12 cellular contexts compared by ENCODE assay signal in the genomic region with DNA sequence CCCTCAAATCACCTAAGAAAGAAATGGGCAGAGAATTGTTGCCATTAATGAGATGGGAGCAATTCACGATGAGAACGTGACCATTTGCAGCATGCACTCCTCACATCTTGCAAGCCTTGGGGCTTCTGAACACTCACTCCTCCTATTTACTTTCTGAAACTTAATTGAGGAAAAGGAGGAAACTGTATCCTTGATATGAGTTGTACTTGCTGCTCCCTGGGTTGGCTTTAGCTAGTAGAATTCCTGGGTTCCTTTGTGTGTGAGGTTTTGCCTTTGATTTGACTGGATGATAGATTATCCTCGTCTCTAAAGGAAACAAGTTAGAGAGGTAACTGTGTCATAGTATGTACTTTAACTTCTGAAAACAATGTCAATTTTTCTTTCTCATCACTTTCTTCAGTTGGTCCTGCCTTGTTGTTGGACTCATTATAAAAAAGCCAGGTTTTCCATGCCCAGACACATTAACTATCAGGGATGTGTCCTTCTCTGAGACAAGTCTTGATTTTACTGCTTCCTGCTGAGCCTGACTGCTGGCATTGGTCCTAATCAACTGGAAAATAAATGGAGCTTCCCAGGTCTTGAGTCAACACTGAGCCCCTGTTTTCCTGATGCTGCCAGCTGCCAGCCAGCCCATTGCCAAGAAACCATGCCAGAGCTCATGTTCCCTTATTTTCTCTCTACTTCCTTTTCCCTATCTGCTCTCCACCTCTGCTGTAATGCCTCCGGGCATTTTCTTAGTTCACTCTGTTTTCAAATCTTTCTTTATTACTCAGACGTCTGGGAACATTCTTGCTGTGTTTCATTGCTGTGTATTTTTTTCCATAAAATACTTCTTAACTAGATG. TPM values are rescaled to one million over a fixed set of nuclear protein-coding genes. Genes with fewer than 3 reads are reported as not detected.
DNase-seq lines count a peak whose midpoint lies in the region; ATAC-seq, FAIRE-seq and TF ChIP-seq lines count a peak whose summit lies in the region.
"Had no signal": no experiment of that assay in that cellular context is flagged by ENCODE, and none has a peak within 500 bp of the region (broad histone marks: within the 10 kb centered on the region; RNA-seq: fewer than 3 reads in every experiment).

No MANE protein-coding gene starts in this region.

- ATAC-seq in HG03469 (IDR thresholded peaks at IDR 0.05; ENCODE audit: unreplicated experiment) (no peak), upper lobe of right lung (no peak)

- POLR2A ChIA-PET in A673 (lab: Charles Lee; ENCODE audit: low non-redundant PET): interaction anchor here (0.6 kb wide), 1 partner anchor 72 kb away, joined by 3 read pairs; no protein-coding TSS in a partner anchor

- H3K27ac ChIP-seq in A673 (ENCODE audit: low read depth, low read length, poor library complexity, severe bottlenecking): no peak overlapping the region
- no peak overlapping the region for H3K27ac ChIP-seq in Karpas-422 (ENCODE audit: low read length)
- no peak overlapping the region for H3K27ac ChIP-seq in thyroid gland
- H3K27ac ChIP-seq in upper lobe of right lung: no peak overlapping the region
- H3K27ac ChIP-seq: BLaER1 treated with 17β-estradiol and CSF1 and Interleukin-3, amounts not matched to agents 10 nM and 100 nM; KMS-11; psoas muscle had no signal

- no peak overlapping the region for H3K9ac ChIP-seq in Karpas-422 (ENCODE audit: low read length)
- H3K9ac ChIP-seq: BLaER1 treated with 17β-estradiol and CSF1 and Interleukin-3, amounts not matched to agents 10 nM and 100 nM; KMS-11 had no signal

- H3K4me3 ChIP-seq in A673 (ENCODE audit: low read depth, low read length, poor library complexity, severe bottlenecking) (no peak overlapping the region), Karpas-422 (ENCODE audit: low read length) (no peak overlapping the region), thyroid gland (replicated peaks in 1 of 3) (no peak overlapping the region), upper lobe of right lung (no peak overlapping the region)
- H3K4me3 ChIP-seq: BLaER1 treated with 17β-estradiol and CSF1 and Interleukin-3, amounts not matched to agents 10 nM and 100 nM; psoas muscle had no signal

- H3K79me2 ChIP-seq in Karpas-422 (ENCODE audit: low read length): no peaks in the 10 kb centered on the region

- H3K27me3 ChIP-seq in A673 (replicated peaks; ENCODE audit: insufficient read depth, low read depth, low read length, poor library complexity) (no peaks in the 10 kb centered on the region), Karpas-422 (ENCODE audit: low read length) (no peaks in the 10 kb centered on the region), thyroid gland (no peaks in the 10 kb centered on the region), upper lobe of right lung (no peaks in the 10 kb centered on the region)

- DNase-seq in A673 (ENCODE audit: low spot score): peak; percentile 50
- peak; percentile 95 for DNase-seq in M059J (ENCODE audit: low read depth)
- peak; percentile 69 for DNase-seq in T1000 (lab: John Stamatoyannopoulos, UW)
- DNase-seq in Karpas-422: no peak
- no peak for DNase-seq in thyroid gland
- DNase-seq in upper lobe of right lung: no peak
- DNase-seq: activated CD4-positive, alpha-beta memory T cell treated with anti-CD3 and anti-CD28 coated beads for 36 hours; psoas muscle had no signal

- H3K4me2 ChIP-seq in Karpas-422 (ENCODE audit: low read depth, low read length, poor library complexity, severe bottlenecking): no peak overlapping the region
- H3K4me2 ChIP-seq: BLaER1 treated with 17β-estradiol and CSF1 and Interleukin-3, amounts not matched to agents 10 nM and 100 nM; KMS-11 had no signal

- TF ChIP-seq POLR2A in thyroid gland (IDR thresholded peaks at IDR 0.05): no peak

- H3K9me3 ChIP-seq in A673 (ENCODE audit: low read depth, low read length, poor library complexity, severe bottlenecking) (no peaks in the 10 kb centered on the region), Karpas-422 (ENCODE audit: low read length) (no peaks in the 10 kb centered on the region), thyroid gland (no peaks in the 10 kb centered on the region), upper lobe of right lung (no peaks in the 10 kb centered on the region)
- H3K9me3 ChIP-seq: psoas muscle had no signal

- no peaks in the 10 kb centered on the region for H4K20me1 ChIP-seq in Karpas-422 (ENCODE audit: insufficient read depth, low read depth, low read length)
- H4K20me1 ChIP-seq: BLaER1 treated with 17β-estradiol and CSF1 and Interleukin-3, amounts not matched to agents 10 nM and 100 nM had no signal

- FAIRE-seq in islet of Langerhans (lab: Jason Lieb, UNC): peak; percentile 80

- intact Hi-C loops in A673 (cut with micrococcal nuclease; ENCODE audit: unreplicated experiment) (no loop called here), thyroid gland (cut with DNase I) (no loop called here), upper lobe of right lung (cut with DNase I) (no loop called here)

- BruUV-seq in A673 (replicated peaks; lab: Mats Ljungman, UMichigan): no TSS peak

- CTCF ChIA-PET in A673 (lab: Charles Lee): no interaction called here

- H3K4me1 ChIP-seq in A673 (ENCODE audit: insufficient read depth, low read length, poor library complexity, severe bottlenecking): peaks cover 18% of the 10 kb centered on the region
- H3K4me1 ChIP-seq in Karpas-422 (ENCODE audit: low read length): no peaks in the 10 kb centered on the region
- no peaks in the 10 kb centered on the region for H3K4me1 ChIP-seq in thyroid gland
- no peaks in the 10 kb centered on the region for H3K4me1 ChIP-seq in upper lobe of right lung
- H3K4me1 ChIP-seq: BLaER1 treated with 17β-estradiol and CSF1 and Interleukin-3, amounts not matched to agents 10 nM and 100 nM; psoas muscle had no signal

- H3K36me3 ChIP-seq in A673 (ENCODE audit: insufficient read depth, low read length, poor library complexity, severe bottlenecking) (no peaks in the 10 kb centered on the region), Karpas-422 (ENCODE audit: insufficient read depth, low read length) (no peaks in the 10 kb centered on the region), thyroid gland (no peaks in the 10 kb centered on the region), upper lobe of right lung (no peaks in the 10 kb centered on the region)
- H3K36me3 ChIP-seq: BLaER1 treated with 17β-estradiol and CSF1 and Interleukin-3, amounts not matched to agents 10 nM and 100 nM had no signal

- TF ChIP-seq CTCF in A673 (conservative IDR thresholded peaks at IDR 0.05; ENCODE audit: low read depth, low read length) (no peak), thyroid gland (IDR thresholded peaks at IDR 0.05) (no peak), upper lobe of right lung (IDR thresholded peaks at IDR 0.05) (no peak)

- H2AFZ ChIP-seq in Karpas-422 (ENCODE audit: low read length): no peak overlapping the region

- 60 to 63% methylated on average over 5 of the region's 5 CpGs for WGBS in thyroid gland, 2 donors

- H3K9me2 ChIP-seq in Karpas-422 (replicated peaks; ENCODE audit: insufficient read depth, low read length): no peaks in the 10 kb centered on the region

RNA-seq across cellular contexts. Expression of a gene that starts 6.0 kb away (rescaled TPM):
- total RNA-seq in A673 (2021): 0.34 and 0.55 TPM in 2 replicates
- total RNA-seq in M059J (2014; rRNA removed; shearing (Covaris generic)): 0.05 and 0.12 TPM in 2 replicates
- total RNA-seq in Karpas-422 (2014; rRNA removed; shearing (Covaris generic); ENCODE audit: low replicate concordance): not detected in 2 replicates
- 1 to 10 TPM in 1 of 4 donors, under 1 TPM in 2, not detected in 1; 0.33 to 1.5 (median 0.50) TPM for total RNA-seq in thyroid gland
- 0.72 TPM for total RNA-seq in upper lobe of right lung
- total RNA-seq: activated CD4-positive, alpha-beta memory T cell treated with anti-CD3 and anti-CD28 coated beads for 36 hours had no signal

Comparison
In these comparisons a context has a peak if more than half of its experiments do, and no peak if none do; other contexts are left out.
1. DNase-seq: peak in A673 (single experiment), M059J (single experiment) and T1000 (single experiment); none in Karpas-422 (single experiment), thyroid gland (0 of 2) and upper lobe of right lung (single experiment).